Comparison of ENCODE assay signal across 8 cellular contexts in genomic region chr11:121451178-121451981, GRCh38. TPM values are rescaled to one million over a fixed set of nuclear protein-coding genes. Genes with fewer than 3 reads are reported as not detected.
DNase-seq lines count a peak whose midpoint lies in the region; ATAC-seq, FAIRE-seq and TF ChIP-seq lines count a peak whose summit lies in the region.

No MANE protein-coding gene starts in this region.

- no peak for TF ChIP-seq CTCF in left lung (IDR thresholded peaks at IDR 0.05)
- TF ChIP-seq CTCF in testis (IDR thresholded peaks at IDR 0.05): no peak

- H3K4me3 ChIP-seq in left lung: peak overlapping the region; percentile 81 to 85
- peak overlapping the region; percentile 79 to 81 for H3K4me3 ChIP-seq in testis

- H3K4me3 Mint-ChIP-seq in activated naive CD8-positive, alpha-beta T cell treated with anti-CD3 and anti-CD28 coated beads, Interleukin-2, amount 50 U/mL, for 24 hours: peak overlapping the region; percentile 97

- no peak for TF ChIP-seq RAD21 in Ishikawa (IDR thresholded peaks at IDR 0.05; ENCODE audit: low read depth)

- no peaks in the 10 kb centered on the region for H3K9me3 Mint-ChIP-seq in activated naive CD8-positive, alpha-beta T cell treated with anti-CD3 and anti-CD28 coated beads, Interleukin-2, amount 50 U/mL, for 24 hours

- WGBS in testis, 2 donors: 20 to 45% methylated on average over 8 to 22 of the region's 22 CpGs

- no peak for ATAC-seq in activated naive CD8-positive, alpha-beta T cell treated with anti-CD3 and anti-CD28 coated beads, Interleukin-2, amount 50 U/mL, for 24 hours
- ATAC-seq in left lung (peak; percentile 4), HG03095 (IDR thresholded peaks at IDR 0.05; ENCODE audit: unreplicated experiment) (no peak), GM21737 (IDR thresholded peaks at IDR 0.05; ENCODE audit: unreplicated experiment) (no peak)

- peaks cover 89% of the 10 kb centered on the region for H3K4me1 Mint-ChIP-seq in activated naive CD8-positive, alpha-beta T cell treated with anti-CD3 and anti-CD28 coated beads, Interleukin-2, amount 50 U/mL, for 24 hours

- peak overlapping the region; percentile 83 for H3K27ac Mint-ChIP-seq in activated naive CD8-positive, alpha-beta T cell treated with anti-CD3 and anti-CD28 coated beads, Interleukin-2, amount 50 U/mL, for 24 hours

- DNase-seq in GM18507 (ENCODE audit: extremely low spot score, insufficient read length, low read depth) (no peak), left lung (no peak), testis (no peak), SIG-M5 (lab: John Stamatoyannopoulos, UW) (no peak)
- DNase-seq in activated naive CD8-positive, alpha-beta T cell treated with anti-CD3 and anti-CD28 coated beads, Interleukin-2, amount 50 U/mL, for 24 hours: no peak

- H3K27ac ChIP-seq in left lung: peak overlapping the region in 1 of 2 donors; percentile 94
- peak overlapping the region; percentile 63 to 78 for H3K27ac ChIP-seq in testis

- TF ChIP-seq EP300 in Ishikawa (IDR thresholded peaks at IDR 0.05; ENCODE audit: borderline replicate concordance): no peak

- TF ChIP-seq POLR2A in testis (IDR thresholded peaks at IDR 0.05): no peak

- H3K36me3 Mint-ChIP-seq in activated naive CD8-positive, alpha-beta T cell treated with anti-CD3 and anti-CD28 coated beads, Interleukin-2, amount 50 U/mL, for 24 hours (ENCODE audit: low read depth): peaks cover 3% of the 10 kb centered on the region

- H3K4me1 ChIP-seq in left lung (peaks cover 0 to 94% of the 10 kb centered on the region in 2 donors), testis (peaks cover 5% of the 10 kb centered on the region)

- FAIRE-seq in GM18507 (lab: Jason Lieb, UNC): peak; percentile 66

- H3K27me3 Mint-ChIP-seq in activated naive CD8-positive, alpha-beta T cell treated with anti-CD3 and anti-CD28 coated beads, Interleukin-2, amount 50 U/mL, for 24 hours: no peaks in the 10 kb centered on the region

- intact Hi-C loops in left lung (cut with DNase I) (no loop called here), testis (cut with DNase I; ENCODE audit: low total_unique reads) (no loop called here)

- H3K9me3 ChIP-seq in left lung (no peaks in the 10 kb centered on the region), testis (no peaks in the 10 kb centered on the region)

- no peaks in the 10 kb centered on the region for H3K36me3 ChIP-seq in left lung
- no peaks in the 10 kb centered on the region for H3K36me3 ChIP-seq in testis (ENCODE audit: low read depth, missing control alignments)

- peaks cover 0 to 14% of the 10 kb centered on the region in 2 donors for H3K27me3 ChIP-seq in left lung
- no peaks in the 10 kb centered on the region for H3K27me3 ChIP-seq in testis

TF ChIP-seq in Ishikawa, 13 proteins besides CTCF, POLR2A, EP300 and RAD21:
- no peak for TF ChIP-seq FOXM1 (IDR thresholded peaks at IDR 0.05; ENCODE audit: borderline replicate concordance, low read depth)
- TF ChIP-seq TCF12 (IDR thresholded peaks at IDR 0.05; ENCODE audit: low read depth): 0 out of 2 replicates have a peak, but pooled peaks have one; percentile 1
TF ChIP-seq in Ishikawa: peak in this region for 1.

RNA-seq across cellular contexts. Expression of gene SORL1, which starts 0.7 kb away (rescaled TPM):
- total RNA-seq in left lung: 100 to 1,000 TPM in 1 of 2 donors, 10 to 100 TPM in 1; 44.9 to 114 TPM
- total RNA-seq in testis: 10 to 100 TPM; 21.8 to 30.0 TPM
- polyA plus RNA-seq in testis (ENCODE audit: insufficient read depth, low read depth, low replicate concordance): 14.7 TPM
